Comparison of ENCODE assay signal across 22 cellular contexts in the genomic region with DNA sequence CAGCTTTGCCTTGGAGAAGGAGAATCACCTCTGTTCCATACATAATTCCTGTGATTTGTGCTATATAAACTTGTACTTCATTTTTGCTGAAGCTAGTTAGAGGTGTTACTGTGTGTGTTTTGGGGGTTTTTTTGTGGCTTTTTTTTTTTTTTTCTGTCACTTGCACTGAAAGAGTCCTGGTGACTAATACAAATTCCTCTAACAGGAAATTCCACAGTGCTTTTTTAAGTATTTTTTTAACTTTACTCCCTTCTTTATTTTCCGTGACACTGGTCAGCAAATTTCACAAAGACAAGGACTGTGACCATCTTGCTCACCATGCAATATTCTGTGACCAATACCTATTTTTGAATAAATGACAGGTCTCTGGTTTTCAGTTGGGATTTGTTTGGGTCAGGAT.
DNase-seq lines count a peak whose midpoint lies in the region; ATAC-seq, FAIRE-seq and TF ChIP-seq lines count a peak whose summit lies in the region.
"Had no signal": no experiment of that assay in that cellular context is flagged by ENCODE, and none has a peak within 500 bp of the region (broad histone marks: within the 10 kb centered on the region; RNA-seq: fewer than 3 reads in every experiment).

No MANE protein-coding gene starts in this region.

- ATAC-seq in A549 (no peak), GM19467 (IDR thresholded peaks at IDR 0.05; ENCODE audit: unreplicated experiment) (no peak), esophagus mucosa (no peak)
- ATAC-seq in activated CD8-positive, alpha-beta memory T cell treated with anti-CD3 and anti-CD28 coated beads, Interleukin-2, amount 10 ng/mL, durations not matched to agents 7 days and 5 days, result no peak
- ATAC-seq: left ventricle myocardium superior had no signal

- POLR2A ChIA-PET in A549 (lab: Yijun Ruan, JAX), result no interaction called here

- TF ChIP-seq CTCF in A549 (IDR thresholded peaks at IDR 0.05) (no peak), fibroblast of villous mesenchyme (IDR thresholded peaks at IDR 0.05; ENCODE audit: insufficient read depth, low read depth, low read length) (no peak)

- TF ChIP-seq RAD21 in A549 (conservative IDR thresholded peaks at IDR 0.05 in 1 of 2, IDR thresholded peaks at IDR 0.05 in 1 of 2), result no peak

- intact Hi-C loops in activated T-helper 1 cell treated with anti-CD3 and anti-CD28 coated beads, Interleukin-12 subunit alpha, Interleukin-12 subunit beta, Interleukin-2, Interleukin-4 antibody, amounts not matched to agents 30 ng/mL and 10 ng/mL and 1 ng/mL, durations not matched to agents 14 hours and 24 hours and 36 hours (cut with micrococcal nuclease), result no loop called here

- no peaks in the 10 kb centered on the region for H3K36me3 Mint-ChIP-seq in activated T-helper 1 cell treated with anti-CD3 and anti-CD28 coated beads, Interleukin-12 subunit alpha, Interleukin-12 subunit beta, Interleukin-2, Interleukin-4 antibody, amounts not matched to agents 30 ng/mL and 10 ng/mL and 1 ng/mL, durations not matched to agents 14 hours and 24 hours and 36 hours (ENCODE audit: low read depth)
- H3K36me3 Mint-ChIP-seq in activated CD8-positive, alpha-beta memory T cell treated with anti-CD3 and anti-CD28 coated beads, Interleukin-2, amount 10 ng/mL, durations not matched to agents 7 days and 5 days, result no peaks in the 10 kb centered on the region

- peaks cover 15% of the 10 kb centered on the region for H3K4me1 Mint-ChIP-seq in activated T-helper 1 cell treated with anti-CD3 and anti-CD28 coated beads, Interleukin-12 subunit alpha, Interleukin-12 subunit beta, Interleukin-2, Interleukin-4 antibody, amounts not matched to agents 30 ng/mL and 10 ng/mL and 1 ng/mL, durations not matched to agents 14 hours and 24 hours and 36 hours (ENCODE audit: low read depth)
- H3K4me1 Mint-ChIP-seq in activated CD8-positive, alpha-beta memory T cell treated with anti-CD3 and anti-CD28 coated beads, Interleukin-2, amount 10 ng/mL, durations not matched to agents 7 days and 5 days, result no peaks in the 10 kb centered on the region
- H3K4me1 Mint-ChIP-seq: activated naive CD8-positive, alpha-beta T cell treated with anti-CD3 and anti-CD28 coated beads, Interleukin-2, amount 10 ng/mL, durations not matched to agents 7 days and 5 days; central memory CD8-positive, alpha-beta T cell had no signal

- no peaks in the 10 kb centered on the region for H3K27me3 Mint-ChIP-seq in activated T-helper 1 cell treated with anti-CD3 and anti-CD28 coated beads, Interleukin-12 subunit alpha, Interleukin-12 subunit beta, Interleukin-2, Interleukin-4 antibody, amounts not matched to agents 30 ng/mL and 10 ng/mL and 1 ng/mL, durations not matched to agents 14 hours and 24 hours and 36 hours (ENCODE audit: insufficient read depth)
- peaks cover 17% of the 10 kb centered on the region for H3K27me3 Mint-ChIP-seq in activated CD8-positive, alpha-beta memory T cell treated with anti-CD3 and anti-CD28 coated beads, Interleukin-2, amount 10 ng/mL, durations not matched to agents 7 days and 5 days

- FAIRE-seq in A549 (lab: Jason Lieb, UNC), result peak; percentile 54
- FAIRE-seq: frontal cortex, H1 had no signal

- peaks cover 11% of the 10 kb centered on the region for H3K9me3 ChIP-seq in A549
- H3K9me3 ChIP-seq: Peyer's patch had no signal

- peaks cover 61% of the 10 kb centered on the region for H3K4me1 ChIP-seq in A549
- H3K4me1 ChIP-seq: Peyer's patch had no signal

- no peaks in the 10 kb centered on the region for H3K9me3 Mint-ChIP-seq in activated T-helper 1 cell treated with anti-CD3 and anti-CD28 coated beads, Interleukin-12 subunit alpha, Interleukin-12 subunit beta, Interleukin-2, Interleukin-4 antibody, amounts not matched to agents 30 ng/mL and 10 ng/mL and 1 ng/mL, durations not matched to agents 14 hours and 24 hours and 36 hours
- H3K9me3 Mint-ChIP-seq in activated CD8-positive, alpha-beta memory T cell treated with anti-CD3 and anti-CD28 coated beads, Interleukin-2, amount 10 ng/mL, durations not matched to agents 7 days and 5 days (ENCODE audit: low read depth), result no peaks in the 10 kb centered on the region

- H3K4me2 ChIP-seq in A549, result peak overlapping the region; percentile 40

- DNase-seq in A549 (ENCODE audit: low read depth in 1 of 2, low spot score in 1 of 2) (no peak), GM03348 (ENCODE audit: low spot score) (peak; percentile 27), fibroblast of villous mesenchyme (ENCODE audit: low read depth) (peak; percentile 17)
- DNase-seq in activated T-helper 1 cell treated with anti-CD3 and anti-CD28 coated beads, Interleukin-12 subunit alpha, Interleukin-12 subunit beta, Interleukin-2, Interleukin-4 antibody, amounts not matched to agents 30 ng/mL and 10 ng/mL and 1 ng/mL, durations not matched to agents 14 hours and 24 hours and 36 hours (ENCODE audit: low spot score), result no peak
- no peak for DNase-seq in activated CD8-positive, alpha-beta memory T cell treated with anti-CD3 and anti-CD28 coated beads, Interleukin-2, amount 10 ng/mL, durations not matched to agents 7 days and 5 days
- DNase-seq in central memory CD4-positive, alpha-beta T cell, result no peak
- DNase-seq: activated CD4-positive, alpha-beta T cell treated with anti-CD3 and anti-CD28 coated beads, Interleukin-2, amount 50 U/mL, for 48 hours; activated naive CD8-positive, alpha-beta T cell treated with anti-CD3 and anti-CD28 coated beads, Interleukin-2, amount 10 ng/mL, durations not matched to agents 7 days and 5 days; activated T-cell treated with anti-CD3 and anti-CD28 coated beads, Interleukin-2, amount 50 U/mL, for 48 hours; Karpas-422; left ventricle myocardium superior; NCI-H1105 treated with DMSO at 0.1 percent for 48 hours; NCI-H2171; NCI-H774; Peyer's patch; stimulated activated CD4-positive, alpha-beta T cell treated with anti-CD3 and anti-CD28 coated beads, Interleukin-2, amount 100 ng/mL, for 48 hours; substantia nigra had no signal

- peak overlapping the region; percentile 15 for H3K27ac Mint-ChIP-seq in activated T-helper 1 cell treated with anti-CD3 and anti-CD28 coated beads, Interleukin-12 subunit alpha, Interleukin-12 subunit beta, Interleukin-2, Interleukin-4 antibody, amounts not matched to agents 30 ng/mL and 10 ng/mL and 1 ng/mL, durations not matched to agents 14 hours and 24 hours and 36 hours
- no peak overlapping the region for H3K27ac Mint-ChIP-seq in activated CD8-positive, alpha-beta memory T cell treated with anti-CD3 and anti-CD28 coated beads, Interleukin-2, amount 10 ng/mL, durations not matched to agents 7 days and 5 days
- H3K27ac Mint-ChIP-seq: activated naive CD8-positive, alpha-beta T cell treated with anti-CD3 and anti-CD28 coated beads, Interleukin-2, amount 10 ng/mL, durations not matched to agents 7 days and 5 days had no signal

- peak overlapping the region; percentile 15 to 57; a peak in 5 of 6 replicates for H3K27ac ChIP-seq in A549
- H3K27ac ChIP-seq: Peyer's patch had no signal

- no peak overlapping the region for H3K4me3 Mint-ChIP-seq in activated T-helper 1 cell treated with anti-CD3 and anti-CD28 coated beads, Interleukin-12 subunit alpha, Interleukin-12 subunit beta, Interleukin-2, Interleukin-4 antibody, amounts not matched to agents 30 ng/mL and 10 ng/mL and 1 ng/mL, durations not matched to agents 14 hours and 24 hours and 36 hours
- H3K4me3 Mint-ChIP-seq in activated CD8-positive, alpha-beta memory T cell treated with anti-CD3 and anti-CD28 coated beads, Interleukin-2, amount 10 ng/mL, durations not matched to agents 7 days and 5 days, result no peak overlapping the region
- H3K4me3 Mint-ChIP-seq: activated naive CD8-positive, alpha-beta T cell treated with anti-CD3 and anti-CD28 coated beads, Interleukin-2, amount 10 ng/mL, durations not matched to agents 7 days and 5 days; central memory CD8-positive, alpha-beta T cell had no signal

- 35% methylated on average over 1 of the region's 1 CpG for WGBS in A549 (ENCODE audit: missing lambda C conversion rate)

- TF ChIP-seq POLR2A in A549 (IDR thresholded peaks at IDR 0.05; ENCODE audit: low read length), result no peak

- TF ChIP-seq EP300 in A549 (IDR thresholded peaks at IDR 0.05), result no peak

- H3K4me3 ChIP-seq in A549, result no peak overlapping the region
- H3K4me3 ChIP-seq in fibroblast of villous mesenchyme (ENCODE audit: low read depth, low read length), result no peak overlapping the region
- H3K4me3 ChIP-seq: Peyer's patch had no signal

- CTCF ChIA-PET in A549 (lab: Yijun Ruan, JAX), result interaction anchor here (1.3 to 7.3 kb wide), 2 partner anchors 10 to 215 kb away, joined by 3 to 42 read pairs; no protein-coding TSS in a partner anchor
- CTCF ChIA-PET in activated CD8-positive, alpha-beta memory T cell treated with anti-CD3 and anti-CD28 coated beads, Interleukin-2, amount 10 ng/mL, durations not matched to agents 7 days and 5 days (lab: Charles Lee), result no interaction called here

TF ChIP-seq in A549, 52 proteins besides CTCF, POLR2A, EP300 and RAD21:
- TF ChIP-seq FOSL2 (IDR thresholded peaks at IDR 0.05) (0 out of 2 replicates have a peak, but pooled peaks have one; percentile 26), FOSL2 (CRISPR knock-in tag; IDR thresholded peaks at IDR 0.05) (no peak)
- TF ChIP-seq, protein P1, sequence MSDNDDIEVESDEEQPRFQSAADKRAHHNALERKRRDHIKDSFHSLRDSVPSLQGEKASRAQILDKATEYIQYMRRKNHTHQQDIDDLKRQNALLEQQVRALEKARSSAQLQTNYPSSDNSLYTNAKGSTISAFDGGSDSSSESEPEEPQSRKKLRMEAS (IDR thresholded peaks at IDR 0.05), result no peak

Comparison
In these comparisons a context has a peak if more than half of its experiments do, and no peak if none do; other contexts are left out.
1. DNase-seq: peak in GM03348 (single experiment) and fibroblast of villous mesenchyme (single experiment); none in A549 (0 of 2), activated T-helper 1 cell treated with anti-CD3 and anti-CD28 coated beads, Interleukin-12 subunit alpha, Interleukin-12 subunit beta, Interleukin-2, Interleukin-4 antibody, amounts not matched to agents 30 ng/mL and 10 ng/mL and 1 ng/mL, durations not matched to agents 14 hours and 24 hours and 36 hours (single experiment), activated CD8-positive, alpha-beta memory T cell treated with anti-CD3 and anti-CD28 coated beads, Interleukin-2, amount 10 ng/mL, durations not matched to agents 7 days and 5 days (single experiment) and central memory CD4-positive, alpha-beta T cell (single experiment).